Comparison of ENCODE assay signal across 29 cellular contexts in genomic region chr3:145893331-145893730, GRCh38.
"Had no signal": no experiment of that assay in that cellular context is flagged by ENCODE, and none has a peak within 500 bp of the region (broad histone marks: within the 10 kb centered on the region; RNA-seq: fewer than 3 reads in every experiment).

No MANE protein-coding gene starts in this region.

- DNase-seq: activated CD4-positive, alpha-beta T cell treated with anti-CD3 and anti-CD28 coated beads, Interleukin-2, amount 10 ng/mL, durations not matched to agents 24 days and 14 days; activated CD4-positive, alpha-beta T cell treated with anti-CD3 and anti-CD28 coated beads, Interleukin-2, amount 50 U/mL, for 4 hours; activated CD8-positive, alpha-beta T cell treated with anti-CD3 and anti-CD28 coated beads for 36 hours; activated effector memory CD4-positive, alpha-beta T cell treated with anti-CD3 and anti-CD28 coated beads, Interleukin-2, amount 50 U/mL, for 16 hours; activated naive CD4-positive, alpha-beta T cell; activated naive CD4-positive, alpha-beta T cell treated with anti-CD3 and anti-CD28 coated beads, Interleukin-2, amount 50 U/mL, for 16 hours; activated naive CD8-positive, alpha-beta T cell treated with anti-CD3 and anti-CD28 coated beads for 36 hours; activated T-cell treated with anti-CD3 and anti-CD28 coated beads, Interleukin-2, amount 50 U/mL, for 1 hour; activated T-cell treated with anti-CD3 and anti-CD28 coated beads, Interleukin-2, amount 50 U/mL, for 72 hours; amniotic stem cell; aorta; brain microvascular endothelial cell; central memory CD4-positive, alpha-beta T cell; Kasumi-1; KBM-7; MM.1S; MV-4-11; NCI-H1092; NCI-H1694; NCI-H2029 treated with DMSO at 0.1 percent for 48 hours; NCI-H226; NCI-H446 treated with DMSO at 0.1 percent for 48 hours; NCI-H524; NCI-H748 treated with DMSO at 0.1 percent for 48 hours; RPMI8226; SHP77 treated with DMSO at 0.1 percent for 48 hours; SK-N-SH had no signal

- ATAC-seq: activated CD8-positive, alpha-beta T cell treated with anti-CD3 and anti-CD28 coated beads for 36 hours; activated T-cell treated with anti-CD3 and anti-CD28 coated beads, Interleukin-2, amount 50 U/mL, for 72 hours; activated T-helper 17 cell treated with anti-CD3 and anti-CD28 coated beads, Interleukin-2, amount 50 U/mL, for 72 hours; Panc1 had no signal
